In the genomic region with DNA sequence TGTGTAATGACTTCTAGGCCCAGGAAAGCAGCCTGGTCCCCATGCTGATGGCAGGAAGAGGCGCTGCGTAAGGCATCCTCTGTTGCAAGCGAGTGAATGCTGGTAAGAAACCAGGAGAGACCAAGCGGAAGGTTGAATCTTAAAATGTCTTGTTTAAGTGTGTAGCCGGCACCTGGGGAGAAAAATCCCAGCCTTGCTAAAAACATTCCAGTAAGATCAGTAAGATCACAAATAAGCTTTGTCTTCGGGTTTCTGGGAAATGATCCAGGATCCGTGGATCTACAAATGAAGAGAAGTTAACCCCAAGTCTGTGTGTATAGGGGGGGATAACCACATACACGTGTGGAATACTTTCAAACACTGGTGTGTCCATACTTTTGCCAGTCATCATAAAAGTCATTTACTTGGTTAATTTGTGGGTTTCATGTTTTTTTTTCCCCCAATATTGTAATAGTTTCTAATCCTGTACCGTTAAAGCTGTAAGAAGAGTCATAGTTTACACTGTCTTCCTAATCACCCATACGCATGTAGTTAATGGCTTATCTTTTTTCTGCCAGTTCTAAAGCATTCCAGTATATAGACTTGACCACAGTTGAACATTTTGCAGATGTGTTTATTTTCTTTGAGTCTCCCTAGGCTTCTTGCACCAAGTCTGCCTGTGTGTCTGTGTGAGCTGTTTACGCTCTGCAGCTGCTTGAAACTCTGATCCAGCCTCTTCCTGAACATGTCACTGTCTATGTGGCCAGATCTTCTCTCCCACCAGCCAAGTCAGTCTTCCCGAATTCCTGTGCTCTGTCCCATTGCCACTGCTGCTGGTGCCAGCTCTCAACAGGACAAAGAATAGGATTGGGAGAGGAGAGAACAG, we compare ENCODE assay signal across 15 cellular contexts.
DNase-seq lines count a peak whose midpoint lies in the region; FAIRE-seq and TF ChIP-seq lines count a peak whose summit lies in the region.
"Had no signal": no experiment of that assay in that cellular context is flagged by ENCODE, and none has a peak within 500 bp of the region (broad histone marks: within the 10 kb centered on the region; RNA-seq: fewer than 3 reads in every experiment).

No MANE protein-coding gene starts in this region.

- TF ChIP-seq POLR2A in stomach (IDR thresholded peaks at IDR 0.05) = no peak

- H3K4me2 ChIP-seq in GM23248 (ENCODE audit: unreplicated experiment) = no peak overlapping the region
- H3K4me2 ChIP-seq in hepatocyte = peak overlapping the region; percentile 1

- H3K27me3 Mint-ChIP-seq in activated CD4-positive, alpha-beta T cell treated with anti-CD3 and anti-CD28 coated beads, Interleukin-2, amount 10 ng/mL, durations not matched to agents 24 days and 14 days = peaks cover 11% of the 10 kb centered on the region

- H3K27ac Mint-ChIP-seq in activated CD4-positive, alpha-beta T cell treated with anti-CD3 and anti-CD28 coated beads, Interleukin-2, amount 10 ng/mL, durations not matched to agents 24 days and 14 days = no peak overlapping the region
- H3K27ac Mint-ChIP-seq: activated T-helper 17 cell treated with anti-CD3 and anti-CD28 coated beads, Interleukin-2, amount 50 U/mL, for 72 hours had no signal

- H3K4me3 Mint-ChIP-seq in activated CD4-positive, alpha-beta T cell treated with anti-CD3 and anti-CD28 coated beads, Interleukin-2, amount 10 ng/mL, durations not matched to agents 24 days and 14 days = no peak overlapping the region
- H3K4me3 Mint-ChIP-seq: activated T-helper 17 cell treated with anti-CD3 and anti-CD28 coated beads, Interleukin-2, amount 50 U/mL, for 72 hours; naive B cell had no signal

- no peaks in the 10 kb centered on the region for H3K4me1 Mint-ChIP-seq in activated CD4-positive, alpha-beta T cell treated with anti-CD3 and anti-CD28 coated beads, Interleukin-2, amount 10 ng/mL, durations not matched to agents 24 days and 14 days
- H3K4me1 Mint-ChIP-seq: activated T-helper 17 cell treated with anti-CD3 and anti-CD28 coated beads, Interleukin-2, amount 50 U/mL, for 72 hours; naive B cell had no signal

- H3K79me2 ChIP-seq in GM23248 (ENCODE audit: insufficient read depth) (no peaks in the 10 kb centered on the region), hepatocyte (no peaks in the 10 kb centered on the region)

- H3K27ac ChIP-seq in GM23248 = no peak overlapping the region
- H3K27ac ChIP-seq in hepatocyte = peak overlapping the region; percentile 61
- peak overlapping the region in 1 of 2 donors; percentile 42 for H3K27ac ChIP-seq in small intestine (ENCODE audit: low read depth in 1 of 2, low read length in 1 of 2)
- H3K27ac ChIP-seq in stomach = no peak overlapping the region
- H3K27ac ChIP-seq: HL-60 had no signal

- H3K36me3 ChIP-seq in GM23248 (ENCODE audit: low read depth) = no peaks in the 10 kb centered on the region
- H3K36me3 ChIP-seq in hepatocyte (replicated peaks; ENCODE audit: insufficient read depth, low read depth) = no peaks in the 10 kb centered on the region
- no peaks in the 10 kb centered on the region for H3K36me3 ChIP-seq in small intestine (ENCODE audit: control insufficient read depth in 2 of 2, insufficient read depth in 2 of 2, low read length in 2 of 2)
- H3K36me3 ChIP-seq in stomach = no peaks in the 10 kb centered on the region

- H3K27me3 ChIP-seq in GM23248 (replicated peaks; ENCODE audit: insufficient read depth) (no peaks in the 10 kb centered on the region), hepatocyte (no peaks in the 10 kb centered on the region), small intestine (ENCODE audit: control insufficient read depth in 2 of 2, insufficient read depth in 2 of 2, low read length in 2 of 2) (peaks cover 0 to 2% of the 10 kb centered on the region in 2 donors), stomach (peaks cover 0 to 6% (median 0%) of the 10 kb centered on the region in 3 donors)

- intact Hi-C loops in stomach (cut with DNase I; ENCODE audit: low total_unique reads) = no loop called here
- intact Hi-C loops in activated CD4-positive, alpha-beta T cell treated with anti-CD3 and anti-CD28 coated beads, Interleukin-2, amount 10 ng/mL, durations not matched to agents 24 days and 14 days (cut with micrococcal nuclease) = no loop called here

- DNase-seq in GM23248 (peak; percentile 7), amniotic stem cell (lab: John Stamatoyannopoulos, UW) (peak; percentile 22), hepatocyte (ENCODE audit: low spot score) (no peak), small intestine (peak; percentile 3), stomach (no peak)
- DNase-seq in activated CD4-positive, alpha-beta T cell treated with anti-CD3 and anti-CD28 coated beads for 1 hour = no peak
- no peak for DNase-seq in activated CD8-positive, alpha-beta memory T cell treated with anti-CD3 and anti-CD28 coated beads, Interleukin-2, amount 50 U/mL, for 4 hours
- DNase-seq in activated CD4-positive, alpha-beta T cell treated with anti-CD3 and anti-CD28 coated beads, Interleukin-2, amount 10 ng/mL, durations not matched to agents 24 days and 14 days = no peak
- DNase-seq: DMS153; naive B cell; NCI-H1092 treated with DMSO at 0.1 percent for 48 hours; stimulated activated CD8-positive, alpha-beta memory T cell treated with anti-CD3 and anti-CD28 coated beads, Interleukin-4, amount 100 ng/mL, for 48 hours had no signal

- H3K4me1 ChIP-seq in GM23248 (ENCODE audit: insufficient read depth) = no peaks in the 10 kb centered on the region
- peaks cover 32% of the 10 kb centered on the region for H3K4me1 ChIP-seq in hepatocyte (ENCODE audit: insufficient read depth)
- H3K4me1 ChIP-seq in small intestine (ENCODE audit: control insufficient read depth in 2 of 2, insufficient read depth in 1 of 2, low read depth in 1 of 2, low read length in 1 of 2) = no peaks in the 10 kb centered on the region
- peaks cover 0 to 20% (median 12%) of the 10 kb centered on the region in 4 donors for H3K4me1 ChIP-seq in stomach

- 65 to 67% methylated on average over 12 of the region's 12 CpGs for WGBS in GM23248 (ENCODE audit: low coverage in 1 of 2, low lambda C conversion rate in 2 of 2, missing lambda C conversion rate in 2 of 2), 2 experiments
- 52% methylated on average over 12 of the region's 12 CpGs for WGBS in hepatocyte (ENCODE audit: low lambda C conversion rate, missing lambda C conversion rate)
- WGBS in small intestine, 3 donors = 62 to 73% (median 67%) methylated on average over 12 of the region's 12 CpGs
- WGBS in stomach, 5 donors = 53 to 61% (median 56%) methylated on average over 12 of the region's 12 CpGs

- TF ChIP-seq CTCF in hepatocyte (IDR thresholded peaks at IDR 0.05; ENCODE audit: poor library complexity) (no peak), stomach (IDR thresholded peaks at IDR 0.05) (no peak)

- in situ Hi-C loops in GM23248 (cut with MboI) = no loop called here

- H3K4me3 ChIP-seq in GM23248 (no peak overlapping the region), hepatocyte (no peak overlapping the region), small intestine (ENCODE audit: low read depth in 1 of 2, low read length in 2 of 2) (no peak overlapping the region), stomach (no peak overlapping the region)

- no peak for TF ChIP-seq EP300 in stomach (IDR thresholded peaks at IDR 0.05)

- no peak for FAIRE-seq in small intestine (lab: Jason Lieb, UNC)
- FAIRE-seq: colon had no signal

- H3K9ac ChIP-seq in GM23248 = no peak overlapping the region

- H3F3A ChIP-seq in GM23248 (ENCODE audit: insufficient read depth) = no peaks in the 10 kb centered on the region

- H3K9me3 Mint-ChIP-seq in activated CD4-positive, alpha-beta T cell treated with anti-CD3 and anti-CD28 coated beads, Interleukin-2, amount 10 ng/mL, durations not matched to agents 24 days and 14 days = no peaks in the 10 kb centered on the region
- H3K9me3 Mint-ChIP-seq: activated T-helper 17 cell treated with anti-CD3 and anti-CD28 coated beads, Interleukin-2, amount 50 U/mL, for 72 hours had no signal

- H2AFZ ChIP-seq in GM23248 (no peak overlapping the region), hepatocyte (no peak overlapping the region)

- no peaks in the 10 kb centered on the region for H3K9me3 ChIP-seq in GM23248 (ENCODE audit: low read depth)
- H3K9me3 ChIP-seq in hepatocyte (ENCODE audit: low read depth) = no peaks in the 10 kb centered on the region
- no peaks in the 10 kb centered on the region for H3K9me3 ChIP-seq in small intestine (ENCODE audit: control insufficient read depth, low read depth)
- H3K9me3 ChIP-seq in stomach = no peaks in the 10 kb centered on the region

- no peaks in the 10 kb centered on the region for H4K20me1 ChIP-seq in GM23248 (ENCODE audit: insufficient read depth)
- H4K20me1 ChIP-seq in hepatocyte (ENCODE audit: insufficient read depth, poor library complexity, severe bottlenecking) = no peaks in the 10 kb centered on the region

- H3K36me3 Mint-ChIP-seq in activated CD4-positive, alpha-beta T cell treated with anti-CD3 and anti-CD28 coated beads, Interleukin-2, amount 10 ng/mL, durations not matched to agents 24 days and 14 days (ENCODE audit: low read depth) = no peaks in the 10 kb centered on the region
- H3K36me3 Mint-ChIP-seq: naive B cell had no signal

- H3K9me2 ChIP-seq in GM23248 (ENCODE audit: insufficient read depth) (no peaks in the 10 kb centered on the region), hepatocyte (replicated peaks; ENCODE audit: insufficient read depth) (no peaks in the 10 kb centered on the region)

Comparison
In these comparisons a context has a peak if more than half of its experiments do, and no peak if none do; other contexts are left out.
1. DNase-seq: peak in GM23248 (single experiment), amniotic stem cell (single experiment) and small intestine (single experiment); none in hepatocyte (single experiment), activated CD4-positive, alpha-beta T cell treated with anti-CD3 and anti-CD28 coated beads for 1 hour (single experiment), stomach (single experiment), activated CD8-positive, alpha-beta memory T cell treated with anti-CD3 and anti-CD28 coated beads, Interleukin-2, amount 50 U/mL, for 4 hours (single experiment) and activated CD4-positive, alpha-beta T cell treated with anti-CD3 and anti-CD28 coated beads, Interleukin-2, amount 10 ng/mL, durations not matched to agents 24 days and 14 days (single experiment).